Comparison of ENCODE assay signal across 1 cellular context in genomic region chr18:3874593-3874992, GRCh38.
TF ChIP-seq lines count a peak whose summit lies in the region.

No MANE protein-coding gene starts in this region.

TF ChIP-seq in GM23338, 12 proteins besides CTCF, POLR2A, EP300 and RAD21 (continued from another document):
- no peak for TF ChIP-seq ETS1 (IDR thresholded peaks at IDR 0.05)
- TF ChIP-seq EZH2phosphoT487 (IDR thresholded peaks at IDR 0.05; ENCODE audit: unreplicated experiment) = no peak
- TF ChIP-seq ZNF114 (CRISPR knock-in tag; IDR thresholded peaks at IDR 0.05) = no peak
- no peak for TF ChIP-seq ZNF462 (CRISPR knock-in tag; IDR thresholded peaks at IDR 0.05)
- TF ChIP-seq POLR2AphosphoS5 (IDR thresholded peaks at IDR 0.05; ENCODE audit: low read depth) = no peak
- no peak for TF ChIP-seq CREB1 (CRISPR knock-in tag; IDR thresholded peaks at IDR 0.05; ENCODE audit: low read depth)
- no peak for TF ChIP-seq NANOG (IDR thresholded peaks at IDR 0.05; ENCODE audit: borderline replicate concordance)
